In the genomic region with DNA sequence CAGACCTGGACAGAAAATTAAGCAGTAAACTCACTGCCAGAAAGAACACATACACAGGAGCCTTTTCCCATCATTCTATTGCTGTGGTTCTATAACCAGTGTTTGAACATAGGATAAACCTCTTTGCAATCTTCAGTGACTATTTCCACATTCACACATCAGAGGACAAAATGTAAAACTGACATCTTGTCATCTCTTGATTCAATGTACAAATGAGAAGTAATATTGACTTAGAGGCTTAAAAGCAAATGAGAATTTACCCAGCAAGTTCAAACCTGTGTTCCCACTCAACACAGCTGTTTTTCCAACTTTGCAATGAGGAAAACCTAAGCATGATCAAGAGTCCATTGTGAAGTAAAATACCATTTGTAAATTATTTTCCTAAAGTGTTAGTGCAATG, we compare ENCODE assay signal across 8 cellular contexts.
"Had no signal": no experiment of that assay in that cellular context is flagged by ENCODE, and none has a peak within 500 bp of the region (broad histone marks: within the 10 kb centered on the region; RNA-seq: fewer than 3 reads in every experiment).

No MANE protein-coding gene starts in this region.

- H3K4me1 Mint-ChIP-seq: GM23338, IgD-negative memory B cell had no signal

- DNase-seq: H9, HCEC 1CT, KBM-7 had no signal

- H3K4me3 ChIP-seq: GM23338 had no signal

- H2AFZ ChIP-seq: GM23338 had no signal

- H3K4me3 Mint-ChIP-seq: GM23338, H9, IgD-negative memory B cell had no signal

- H3K36me3 Mint-ChIP-seq: IgD-negative memory B cell had no signal

- H3K27ac Mint-ChIP-seq: GM23338, H9, IgD-negative memory B cell had no signal

- H3K4me2 ChIP-seq: GM23338 had no signal

- ATAC-seq: GM23338 had no signal

- FAIRE-seq: H1, H54, HTR-8/SVneo had no signal

- H3K27me3 Mint-ChIP-seq: IgD-negative memory B cell had no signal
